Comparison of ENCODE assay signal across 7 cellular contexts in genomic region chr1:53156783-53157182, GRCh38. TPM values are rescaled to one million over a fixed set of nuclear protein-coding genes. Genes with fewer than 3 reads are reported as not detected.
"Had no signal": no experiment of that assay in that cellular context is flagged by ENCODE, and none has a peak within 500 bp of the region (broad histone marks: within the 10 kb centered on the region; RNA-seq: fewer than 3 reads in every experiment).

No MANE protein-coding gene starts in this region.

- H2AFZ ChIP-seq: GM23338 had no signal

- H3K27ac ChIP-seq: KMS-11 had no signal

- DNase-seq: H9, HCEC 1CT, Karpas-422, KBM-7 had no signal

- ATAC-seq: GM23338 had no signal

- H3K9ac ChIP-seq: KMS-11 had no signal

- H3K4me2 ChIP-seq: GM23338, KMS-11 had no signal

- H3K4me3 ChIP-seq: GM23338 had no signal

RNA-seq across cellular contexts. Expression of gene SLC1A7, which starts 14.3 kb away (rescaled TPM):
- total RNA-seq: GM23338, H1, H9 had no signal
- polyA plus RNA-seq: GM23338, H1 had no signal
